9 cellular contexts compared by ENCODE assay signal in genomic region chr16:75591001-75591852, GRCh38. TPM values are rescaled to one million over a fixed set of nuclear protein-coding genes. Genes with fewer than 3 reads are reported as not detected.
DNase-seq lines count a peak whose midpoint lies in the region; ATAC-seq and TF ChIP-seq lines count a peak whose summit lies in the region.
"Had no signal": no experiment of that assay in that cellular context is flagged by ENCODE, and none has a peak within 500 bp of the region (broad histone marks: within the 10 kb centered on the region; RNA-seq: fewer than 3 reads in every experiment).

No MANE protein-coding gene starts in this region.

- H3K4me3 ChIP-seq in astrocyte of the cerebellum (ENCODE audit: low read depth, low read length) (no peak overlapping the region), heart left ventricle (peak overlapping the region in 2 of 12 donors; percentile 3 to 11)

- H3K9me3 Mint-ChIP-seq in activated naive CD4-positive, alpha-beta T cell treated with anti-CD3 and anti-CD28 coated beads, Interleukin-2, amount 50 U/mL, for 72 hours = no peaks in the 10 kb centered on the region
- H3K9me3 Mint-ChIP-seq: activated CD4-positive, alpha-beta memory T cell treated with anti-CD3 and anti-CD28 coated beads for 36 hours had no signal

- H3K9me3 ChIP-seq in heart left ventricle = no peaks in the 10 kb centered on the region

- ATAC-seq in heart left ventricle (peak; percentile 86 to 94 (median 90)), GM21526 (IDR thresholded peaks at IDR 0.05; ENCODE audit: low FRiP score, unreplicated experiment) (no peak)
- no peak for ATAC-seq in activated naive CD4-positive, alpha-beta T cell treated with anti-CD3 and anti-CD28 coated beads, Interleukin-2, amount 50 U/mL, for 72 hours

- peaks cover 0 to 19% (median 0%) of the 10 kb centered on the region in 9 donors for H3K36me3 ChIP-seq in heart left ventricle

- no peaks in the 10 kb centered on the region for H3K27me3 ChIP-seq in heart left ventricle

- H3K27ac Mint-ChIP-seq in activated naive CD4-positive, alpha-beta T cell treated with anti-CD3 and anti-CD28 coated beads, Interleukin-2, amount 50 U/mL, for 72 hours = no peak overlapping the region
- H3K27ac Mint-ChIP-seq: activated CD4-positive, alpha-beta memory T cell treated with anti-CD3 and anti-CD28 coated beads for 36 hours had no signal

- peak; percentile 9 for TF ChIP-seq CTCF in astrocyte of the cerebellum (IDR thresholded peaks at IDR 0.05; ENCODE audit: low read depth, low read length, missing control alignments)
- peak in 6 of 12 donors; percentile 16 to 44 (median 28) for TF ChIP-seq CTCF in heart left ventricle (IDR thresholded peaks at IDR 0.05)

- DNase-seq in C1 segment of cervical spinal cord (lab: John Stamatoyannopoulos, UW) = peak in 11 of 14 donors; percentile 8 to 54 (median 28)
- peak; percentile 53 for DNase-seq in astrocyte of the cerebellum (ENCODE audit: low read depth)
- DNase-seq in heart left ventricle = peak; percentile 67 to 88 (median 83)
- DNase-seq in posterior vena cava (ENCODE audit: low spot score) = peak; percentile 88
- no peak for DNase-seq in activated naive CD4-positive, alpha-beta T cell treated with anti-CD3 and anti-CD28 coated beads, Interleukin-2, amount 50 U/mL, for 72 hours (ENCODE audit: low spot score in 2 of 2)
- DNase-seq in middle frontal gyrus (ENCODE audit: extremely low spot score, low spot score) = no peak
- no peak for DNase-seq in NCI-H446 treated with DMSO at 0.1 percent for 48 hours (lab: John Stamatoyannopoulos, UW)
- DNase-seq: activated CD4-positive, alpha-beta memory T cell treated with anti-CD3 and anti-CD28 coated beads for 36 hours had no signal

- in situ Hi-C loops in astrocyte of the cerebellum (cut with HindIII; ENCODE audit: low sequenced_read_pairs) = no loop called here

- intact Hi-C loops in heart left ventricle (cut with DNase I) (loop anchor here in 2 of 10 donors (2.0 to 10.0 kb wide), 2 partner anchors 32 to 116 kb away; partner anchors contain the start of gene ADAT1 (in 1 of the 2)), posterior vena cava (cut with DNase I) (no loop called here)

- 14 to 21% (median 18%) methylated on average over 6 of the region's 6 CpGs for WGBS in heart left ventricle, 4 donors

- H3K36me3 Mint-ChIP-seq in activated naive CD4-positive, alpha-beta T cell treated with anti-CD3 and anti-CD28 coated beads, Interleukin-2, amount 50 U/mL, for 72 hours = no peaks in the 10 kb centered on the region

- H3K27ac ChIP-seq in heart left ventricle = peak overlapping the region; percentile 63 to 90 (median 80)

- no peak for TF ChIP-seq POLR2A in heart left ventricle (IDR thresholded peaks at IDR 0.05)

- H3K4me1 ChIP-seq in heart left ventricle = peaks cover 3 to 56% (median 43%) of the 10 kb centered on the region in 12 donors

RNA-seq across cellular contexts. Expression of gene GABARAPL2, which starts 25.0 kb away (rescaled TPM):
- total RNA-seq in heart left ventricle (100 to 1,000 TPM; 145 to 256 (median 210) TPM), posterior vena cava (10 to 100 TPM; 94.3 to 96.0 TPM)
- 100 to 1,000 TPM; 141 to 235 TPM for polyA plus RNA-seq in heart left ventricle
- total RNA-seq in activated naive CD4-positive, alpha-beta T cell treated with anti-CD3 and anti-CD28 coated beads, Interleukin-2, amount 50 U/mL, for 72 hours = 10 to 100 TPM; 56.0 to 82.3 TPM

RNA-seq across cellular contexts. Expression of gene ADAT1, which starts 31.9 kb away (rescaled TPM):
- total RNA-seq in heart left ventricle = 10 to 100 TPM; 16.8 to 37.5 (median 24.1) TPM
- polyA plus RNA-seq in heart left ventricle = 10 to 100 TPM in 1 of 2 donors, 1 to 10 TPM in 1; 8.0 to 15.3 TPM
- 10 to 100 TPM; 26.0 to 29.1 TPM for total RNA-seq in posterior vena cava
- total RNA-seq in activated naive CD4-positive, alpha-beta T cell treated with anti-CD3 and anti-CD28 coated beads, Interleukin-2, amount 50 U/mL, for 72 hours = 10 to 100 TPM; 39.0 to 44.8 TPM

RNA-seq across cellular contexts. Expression of gene TMEM231, which starts 35.2 kb away (rescaled TPM):
- total RNA-seq in heart left ventricle = 1 to 10 TPM; 4.4 to 9.1 (median 7.1) TPM
- 1 to 10 TPM; 1.7 to 8.0 TPM for polyA plus RNA-seq in heart left ventricle
- 1 to 10 TPM; 6.8 to 9.4 TPM for total RNA-seq in posterior vena cava
- 1 to 10 TPM; 2.8 to 6.0 TPM for total RNA-seq in activated naive CD4-positive, alpha-beta T cell treated with anti-CD3 and anti-CD28 coated beads, Interleukin-2, amount 50 U/mL, for 72 hours

RNA-seq across cellular contexts. Expression of gene CHST5, which starts 55.3 kb away (rescaled TPM):
- total RNA-seq in heart left ventricle (under 1 TPM in 6 of 9 donors, not detected in 3; 0.15 to 0.96 (median 0.44) TPM), posterior vena cava (not detected)
- polyA plus RNA-seq in heart left ventricle = under 1 TPM; 0.18 to 0.61 TPM
- under 1 TPM; 0.10 to 0.18 TPM for total RNA-seq in activated naive CD4-positive, alpha-beta T cell treated with anti-CD3 and anti-CD28 coated beads, Interleukin-2, amount 50 U/mL, for 72 hours

RNA-seq across cellular contexts. Expression of gene KARS1, which starts 56.2 kb away (rescaled TPM):
- 100 to 1,000 TPM; 111 to 152 (median 129) TPM for total RNA-seq in heart left ventricle
- 100 to 1,000 TPM in 1 of 2 donors, 10 to 100 TPM in 1; 93.2 to 154 TPM for polyA plus RNA-seq in heart left ventricle
- total RNA-seq in posterior vena cava = 10 to 100 TPM; 67.6 to 75.0 TPM
- 100 to 1,000 TPM; 236 to 265 TPM for total RNA-seq in activated naive CD4-positive, alpha-beta T cell treated with anti-CD3 and anti-CD28 coated beads, Interleukin-2, amount 50 U/mL, for 72 hours

Comparison
In these comparisons a context has a peak if more than half of its experiments do, and no peak if none do; other contexts are left out.
1. DNase-seq: peak in C1 segment of cervical spinal cord (11 of 14), astrocyte of the cerebellum (single experiment), heart left ventricle (5 of 5) and posterior vena cava (single experiment); none in activated naive CD4-positive, alpha-beta T cell treated with anti-CD3 and anti-CD28 coated beads, Interleukin-2, amount 50 U/mL, for 72 hours (0 of 2), middle frontal gyrus (single experiment) and NCI-H446 treated with DMSO at 0.1 percent for 48 hours (single experiment).
2. ATAC-seq: peak in heart left ventricle (4 of 4); none in activated naive CD4-positive, alpha-beta T cell treated with anti-CD3 and anti-CD28 coated beads, Interleukin-2, amount 50 U/mL, for 72 hours (0 of 2) and GM21526 (single experiment).